In genomic region chr14:24189460-24189859, GRCh38 we compare ENCODE assay signal across 8 cellular contexts. TPM values are rescaled to one million over a fixed set of nuclear protein-coding genes. Genes with fewer than 3 reads are reported as not detected.
DNase-seq lines count a peak whose midpoint lies in the region; ATAC-seq and TF ChIP-seq lines count a peak whose summit lies in the region.

No MANE protein-coding gene starts in this region.

- POLR2A ChIA-PET in CD8-positive, alpha-beta T cell (lab: Charles Lee): interaction anchor here (0.6 to 2.8 kb wide), 16 partner anchors 19 to 107 kb away, joined by 3 to 17 read pairs (median 4); partner anchors contain the start of genes CHMP4A, DCAF11, IRF9 and MDP1

- intact Hi-C loops in CD8-positive, alpha-beta T cell (cut with DNase I, micrococcal nuclease): loop anchor here (1.0 to 2.0 kb wide), 2 partner anchors 43 to 48 kb away; partner anchors contain the start of genes EMC9 (in 1 of the 2), PSME2 (in 1 of the 2) and RNF31 (in 1 of the 2)

- CTCF ChIA-PET in CD8-positive, alpha-beta T cell (lab: Charles Lee): interaction anchor here (0.9 to 3.8 kb wide), 9 partner anchors 18 to 144 kb away, joined by 4 to 16 read pairs (median 4); partner anchors contain the start of genes IRF9, MDP1 and TINF2

- TF ChIP-seq CTCF in CD8-positive, alpha-beta T cell (IDR thresholded peaks at IDR 0.05): no peak
- TF ChIP-seq CTCF in KMS-11 (conservative IDR thresholded peaks at IDR 0.05; ENCODE audit: low read depth, low read length) (no peak), brain (conservative IDR thresholded peaks at IDR 0.05) (no peak)

- peaks cover 53% of the 10 kb centered on the region for H3K36me3 Mint-ChIP-seq in CD8-positive, alpha-beta T cell
- H3K36me3 Mint-ChIP-seq in brain: peaks cover 18% of the 10 kb centered on the region

- H3K4me3 ChIP-seq in CD8-positive, alpha-beta T cell (ENCODE audit: low read depth, low read length): no peak overlapping the region
- no peak overlapping the region for H3K4me3 ChIP-seq in KMS-11 (IDR thresholded peaks at IDR 0.05; ENCODE audit: insufficient read depth, low read depth, low read length)
- H3K4me3 ChIP-seq in neuron (ENCODE audit: low read length): peak overlapping the region; percentile 69

- peak overlapping the region; percentile 60 for H3K4me2 ChIP-seq in KMS-11

- H3K79me2 ChIP-seq in KMS-11 (ENCODE audit: insufficient read depth, low read depth): peaks cover 7% of the 10 kb centered on the region; the same call in 1 of the 2 replicates

- peaks cover 22% of the 10 kb centered on the region for H3K36me3 ChIP-seq in CD8-positive, alpha-beta T cell (ENCODE audit: insufficient read depth, low read length)
- no peaks in the 10 kb centered on the region for H3K36me3 ChIP-seq in KMS-11 (ENCODE audit: insufficient read depth)
- peaks cover 54% of the 10 kb centered on the region for H3K36me3 ChIP-seq in neuron (ENCODE audit: insufficient read depth, low read length)

- peaks cover 45% of the 10 kb centered on the region for H3K4me1 Mint-ChIP-seq in CD8-positive, alpha-beta T cell (ENCODE audit: low read depth)
- H3K4me1 Mint-ChIP-seq in brain: peaks cover 58% of the 10 kb centered on the region

- peaks cover 23% of the 10 kb centered on the region for H3K4me1 ChIP-seq in CD8-positive, alpha-beta T cell (ENCODE audit: insufficient read depth, low read length)
- peaks cover 20% of the 10 kb centered on the region for H3K4me1 ChIP-seq in KMS-11 (ENCODE audit: low read depth, poor library complexity, severe bottlenecking)
- peaks cover 24% of the 10 kb centered on the region for H3K4me1 ChIP-seq in neuron (ENCODE audit: insufficient read depth, low read length)

- H3K9me3 ChIP-seq in CD8-positive, alpha-beta T cell (ENCODE audit: low read length): no peaks in the 10 kb centered on the region
- H3K9me3 ChIP-seq in neuron (ENCODE audit: low read length): no peaks in the 10 kb centered on the region

- peak overlapping the region; percentile 25 for H3K27ac Mint-ChIP-seq in CD8-positive, alpha-beta T cell
- peak overlapping the region; percentile 70 to 96 (median 93) for H3K27ac Mint-ChIP-seq in brain

- H3K9me3 Mint-ChIP-seq in CD8-positive, alpha-beta T cell: no peaks in the 10 kb centered on the region
- no peaks in the 10 kb centered on the region for H3K9me3 Mint-ChIP-seq in brain

- H4K20me1 ChIP-seq in KMS-11 (ENCODE audit: insufficient read depth): no peaks in the 10 kb centered on the region

- H3K9ac ChIP-seq in KMS-11: no peak overlapping the region

- H2AFZ ChIP-seq in KMS-11 (ENCODE audit: low read depth) (no peak overlapping the region), neuron (ENCODE audit: low read depth, low read length) (no peak overlapping the region)

- H3K27ac ChIP-seq in CD8-positive, alpha-beta T cell (ENCODE audit: low read depth, low read length): no peak overlapping the region
- no peak overlapping the region for H3K27ac ChIP-seq in KMS-11

- DNase-seq in CD8-positive, alpha-beta T cell: no peak
- DNase-seq in activated CD4-positive, alpha-beta T cell treated with anti-CD3 and anti-CD28 coated beads, Interleukin-2, amount 50 U/mL, for 1 hour: no peak
- no peak for DNase-seq in SHP77 (lab: John Stamatoyannopoulos, UW)

- no peaks in the 10 kb centered on the region for H3K27me3 Mint-ChIP-seq in CD8-positive, alpha-beta T cell (ENCODE audit: low read depth)
- no peaks in the 10 kb centered on the region for H3K27me3 Mint-ChIP-seq in brain

- no peak for ATAC-seq in CD8-positive, alpha-beta T cell
- ATAC-seq in GM21360 (IDR thresholded peaks at IDR 0.05; ENCODE audit: unreplicated experiment): no peak
- ATAC-seq in GM21717 (IDR thresholded peaks at IDR 0.05; ENCODE audit: unreplicated experiment): no peak

- H3K27me3 ChIP-seq in CD8-positive, alpha-beta T cell (ENCODE audit: insufficient read depth, low read length): no peaks in the 10 kb centered on the region
- H3K27me3 ChIP-seq in KMS-11 (ENCODE audit: insufficient read depth, low read depth) (no peaks in the 10 kb centered on the region), neuron (ENCODE audit: insufficient read depth, low read length) (no peaks in the 10 kb centered on the region)

- H3K4me3 Mint-ChIP-seq in CD8-positive, alpha-beta T cell: no peak overlapping the region
- peak overlapping the region; percentile 92 to 95 (median 93) for H3K4me3 Mint-ChIP-seq in brain

RNA-seq across cellular contexts. Expression of gene IPO4, which starts 0.8 kb away (rescaled TPM):
- 10 to 100 TPM; 69.2 to 75.6 TPM for total RNA-seq in CD8-positive, alpha-beta T cell
- 20.8 TPM for polyA plus RNA-seq in brain (ENCODE audit: insufficient read depth, low read depth, low replicate concordance)

RNA-seq across cellular contexts. Expression of gene TM9SF1, which starts 5.8 kb away (rescaled TPM):
- 10 to 100 TPM; 17.5 to 20.4 TPM for total RNA-seq in CD8-positive, alpha-beta T cell
- 57.8 TPM for polyA plus RNA-seq in brain (ENCODE audit: insufficient read depth, low read depth, low replicate concordance)

RNA-seq across cellular contexts. Expression of gene TSSK4, which starts 16.0 kb away (rescaled TPM):
- under 1 TPM; 0.38 to 0.56 TPM for total RNA-seq in CD8-positive, alpha-beta T cell
- not detected for polyA plus RNA-seq in brain (ENCODE audit: insufficient read depth, low read depth, low replicate concordance)

RNA-seq across cellular contexts. Expression of gene REC8, which starts 17.6 kb away (rescaled TPM):
- 100 to 1,000 TPM; 131 to 144 TPM for total RNA-seq in CD8-positive, alpha-beta T cell
- polyA plus RNA-seq in brain (ENCODE audit: insufficient read depth, low read depth, low replicate concordance): 86.7 TPM

RNA-seq across cellular contexts. Expression of gene CHMP4A, which starts 23.8 kb away (rescaled TPM):
- total RNA-seq in CD8-positive, alpha-beta T cell: 10 to 100 TPM; 70.1 to 77.6 TPM
- polyA plus RNA-seq in brain (ENCODE audit: insufficient read depth, low read depth, low replicate concordance): 111 TPM
